ENCODE assay signal across 1 cellular context in the genomic region with DNA sequence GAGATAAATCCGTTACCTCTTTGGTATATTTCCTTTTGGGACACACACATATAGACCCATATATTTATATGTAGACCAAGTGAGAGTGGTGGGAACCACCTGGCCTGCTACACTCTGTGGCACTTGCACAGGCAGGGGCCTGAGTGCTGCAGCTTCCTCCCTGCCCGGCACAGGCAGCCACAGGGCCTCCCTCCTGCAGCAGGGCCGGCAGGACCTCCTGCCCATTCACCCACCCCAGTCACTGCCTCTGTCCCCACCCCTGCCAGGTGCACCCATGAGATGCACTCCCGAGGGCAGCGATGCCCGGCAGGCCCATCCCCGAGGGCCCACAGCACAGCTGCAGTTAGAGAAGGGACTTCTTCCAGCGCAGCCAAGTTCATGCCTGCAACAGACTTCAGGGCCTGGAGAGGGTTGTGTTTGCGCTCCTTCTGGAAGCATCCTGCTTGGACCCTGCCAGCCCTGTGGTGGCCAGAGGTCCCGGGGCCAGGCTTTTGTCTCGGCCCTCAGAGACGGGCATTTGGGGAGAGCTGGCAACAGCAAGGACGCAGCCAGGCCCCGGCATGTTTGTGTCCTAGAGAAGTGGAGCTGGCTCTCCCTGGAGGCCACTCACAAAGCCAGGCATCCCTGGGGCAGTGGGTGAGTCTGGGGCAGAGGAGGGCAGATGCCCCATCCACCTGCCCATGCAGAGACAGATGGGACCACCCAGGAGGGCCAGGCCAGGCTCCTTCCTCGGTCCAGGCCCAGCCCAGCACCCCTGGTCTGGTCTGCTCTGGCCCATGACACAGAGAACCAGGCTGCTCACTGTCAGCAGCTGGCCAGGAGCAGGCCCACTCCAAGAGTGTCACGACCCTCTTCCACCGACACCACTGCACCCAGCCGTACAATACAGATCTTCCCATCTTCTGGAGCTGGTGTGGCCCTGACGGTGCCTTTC.
TF ChIP-seq lines count a peak whose summit lies in the region.

No MANE protein-coding gene starts in this region.

TF ChIP-seq in H1, 55 proteins besides CTCF, POLR2A, EP300 and RAD21:
- TF ChIP-seq SAP30 (IDR thresholded peaks at IDR 0.05; ENCODE audit: insufficient read depth, insufficient replicate concordance, low read length) (no peak), EZH2 (IDR thresholded peaks at IDR 0.05; ENCODE audit: low read depth, low read length, severe bottlenecking) (no peak), TBP (IDR thresholded peaks at IDR 0.05; ENCODE audit: low read depth, low read length) (no peak), SP1 (IDR thresholded peaks at IDR 0.05; ENCODE audit: low read depth, low read length) (no peak), FOSL1 (IDR thresholded peaks at IDR 0.05; ENCODE audit: insufficient read depth, low read depth, low read length) (no peak), JUND (IDR thresholded peaks at IDR 0.05; ENCODE audit: low read length) (no peak), BRCA1 (IDR thresholded peaks at IDR 0.05; ENCODE audit: low read depth, low read length) (no peak), SRF (IDR thresholded peaks at IDR 0.05; ENCODE audit: low read depth, low read length) (no peak)
